ENCODE assay signal across 1 cellular context in the genomic region with DNA sequence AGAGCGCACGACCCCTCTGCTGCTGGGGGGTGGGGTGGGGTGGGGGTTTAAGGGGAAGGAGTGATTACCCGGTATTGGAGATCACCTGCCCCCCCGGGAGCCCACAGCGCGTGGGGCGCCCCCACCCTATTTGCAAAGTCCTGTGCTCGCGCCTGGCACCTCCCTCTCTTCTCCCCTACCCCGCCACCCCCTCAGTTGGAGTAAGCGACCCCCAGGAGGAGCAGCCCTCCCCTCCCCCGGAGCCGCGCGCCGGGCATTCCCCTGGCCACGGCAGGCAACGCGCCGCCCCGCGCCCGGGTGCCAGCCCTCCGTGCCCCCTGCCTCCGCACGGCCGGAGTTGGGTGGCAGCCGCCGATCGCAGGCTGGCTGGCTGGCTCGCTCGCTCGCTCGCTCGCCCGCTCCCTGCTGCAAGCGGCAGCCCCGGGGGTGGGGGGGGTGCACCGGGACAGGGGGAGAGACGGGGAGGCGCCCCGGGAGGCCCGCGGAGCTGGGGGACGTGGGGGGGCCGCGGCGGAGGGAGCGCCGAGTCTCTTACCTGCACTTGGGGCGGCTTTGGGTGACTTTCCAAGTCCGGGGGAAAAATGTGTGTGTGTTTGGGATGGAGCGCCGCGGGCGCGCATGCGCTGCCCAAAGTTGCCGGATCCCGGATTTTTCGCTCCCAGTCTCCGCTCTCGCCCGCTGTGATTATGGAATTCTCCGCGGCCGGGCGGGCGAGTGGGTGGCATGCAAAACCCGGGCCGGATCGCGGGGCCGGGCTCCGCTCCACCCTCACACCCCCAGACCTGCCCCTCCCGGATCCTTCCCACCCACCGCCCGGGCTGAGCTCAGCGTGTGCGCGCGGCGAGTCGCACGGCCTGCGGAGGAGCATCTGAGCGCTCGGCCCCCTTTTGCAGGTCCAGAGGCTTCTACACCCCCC.
TF ChIP-seq lines count a peak whose summit lies in the region.

A gene with protein sequence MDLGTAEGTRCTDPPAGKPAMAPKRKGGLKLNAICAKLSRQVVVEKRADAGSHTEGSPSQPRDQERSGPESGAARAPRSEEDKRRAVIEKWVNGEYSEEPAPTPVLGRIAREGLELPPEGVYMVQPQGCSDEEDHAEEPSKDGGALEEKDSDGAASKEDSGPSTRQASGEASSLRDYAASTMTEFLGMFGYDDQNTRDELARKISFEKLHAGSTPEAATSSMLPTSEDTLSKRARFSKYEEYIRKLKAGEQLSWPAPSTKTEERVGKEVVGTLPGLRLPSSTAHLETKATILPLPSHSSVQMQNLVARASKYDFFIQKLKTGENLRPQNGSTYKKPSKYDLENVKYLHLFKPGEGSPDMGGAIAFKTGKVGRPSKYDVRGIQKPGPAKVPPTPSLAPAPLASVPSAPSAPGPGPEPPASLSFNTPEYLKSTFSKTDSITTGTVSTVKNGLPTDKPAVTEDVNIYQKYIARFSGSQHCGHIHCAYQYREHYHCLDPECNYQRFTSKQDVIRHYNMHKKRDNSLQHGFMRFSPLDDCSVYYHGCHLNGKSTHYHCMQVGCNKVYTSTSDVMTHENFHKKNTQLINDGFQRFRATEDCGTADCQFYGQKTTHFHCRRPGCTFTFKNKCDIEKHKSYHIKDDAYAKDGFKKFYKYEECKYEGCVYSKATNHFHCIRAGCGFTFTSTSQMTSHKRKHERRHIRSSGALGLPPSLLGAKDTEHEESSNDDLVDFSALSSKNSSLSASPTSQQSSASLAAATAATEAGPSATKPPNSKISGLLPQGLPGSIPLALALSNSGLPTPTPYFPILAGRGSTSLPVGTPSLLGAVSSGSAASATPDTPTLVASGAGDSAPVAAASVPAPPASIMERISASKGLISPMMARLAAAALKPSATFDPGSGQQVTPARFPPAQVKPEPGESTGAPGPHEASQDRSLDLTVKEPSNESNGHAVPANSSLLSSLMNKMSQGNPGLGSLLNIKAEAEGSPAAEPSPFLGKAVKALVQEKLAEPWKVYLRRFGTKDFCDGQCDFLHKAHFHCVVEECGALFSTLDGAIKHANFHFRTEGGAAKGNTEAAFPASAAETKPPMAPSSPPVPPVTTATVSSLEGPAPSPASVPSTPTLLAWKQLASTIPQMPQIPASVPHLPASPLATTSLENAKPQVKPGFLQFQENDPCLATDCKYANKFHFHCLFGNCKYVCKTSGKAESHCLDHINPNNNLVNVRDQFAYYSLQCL (N-terminal part only) (minus strand): TSS at position 618 of the 916 bp plus-strand sequence. CDS start 102,757 bp downstream, outside the sequence.

TF ChIP-seq in endothelial cell of umbilical vein, 7 proteins besides CTCF, POLR2A, EP300 and RAD21:
- TF ChIP-seq MAX (IDR thresholded peaks at IDR 0.05; ENCODE audit: insufficient read depth, insufficient read length) (no peak), JUN (IDR thresholded peaks at IDR 0.05; ENCODE audit: borderline replicate concordance, insufficient read depth, insufficient read length, low read depth) (no peak), FOS (IDR thresholded peaks at IDR 0.05; ENCODE audit: borderline replicate concordance, insufficient read depth, low read length) (no peak), MYC (IDR thresholded peaks at IDR 0.05; ENCODE audit: low read depth, low read length) (no peak), EZH2 (IDR thresholded peaks at IDR 0.05; ENCODE audit: borderline replicate concordance, low read depth, low read length, severe bottlenecking) (peak; percentile 11)
